Comparison of ENCODE assay signal across 8 cellular contexts in the genomic region with DNA sequence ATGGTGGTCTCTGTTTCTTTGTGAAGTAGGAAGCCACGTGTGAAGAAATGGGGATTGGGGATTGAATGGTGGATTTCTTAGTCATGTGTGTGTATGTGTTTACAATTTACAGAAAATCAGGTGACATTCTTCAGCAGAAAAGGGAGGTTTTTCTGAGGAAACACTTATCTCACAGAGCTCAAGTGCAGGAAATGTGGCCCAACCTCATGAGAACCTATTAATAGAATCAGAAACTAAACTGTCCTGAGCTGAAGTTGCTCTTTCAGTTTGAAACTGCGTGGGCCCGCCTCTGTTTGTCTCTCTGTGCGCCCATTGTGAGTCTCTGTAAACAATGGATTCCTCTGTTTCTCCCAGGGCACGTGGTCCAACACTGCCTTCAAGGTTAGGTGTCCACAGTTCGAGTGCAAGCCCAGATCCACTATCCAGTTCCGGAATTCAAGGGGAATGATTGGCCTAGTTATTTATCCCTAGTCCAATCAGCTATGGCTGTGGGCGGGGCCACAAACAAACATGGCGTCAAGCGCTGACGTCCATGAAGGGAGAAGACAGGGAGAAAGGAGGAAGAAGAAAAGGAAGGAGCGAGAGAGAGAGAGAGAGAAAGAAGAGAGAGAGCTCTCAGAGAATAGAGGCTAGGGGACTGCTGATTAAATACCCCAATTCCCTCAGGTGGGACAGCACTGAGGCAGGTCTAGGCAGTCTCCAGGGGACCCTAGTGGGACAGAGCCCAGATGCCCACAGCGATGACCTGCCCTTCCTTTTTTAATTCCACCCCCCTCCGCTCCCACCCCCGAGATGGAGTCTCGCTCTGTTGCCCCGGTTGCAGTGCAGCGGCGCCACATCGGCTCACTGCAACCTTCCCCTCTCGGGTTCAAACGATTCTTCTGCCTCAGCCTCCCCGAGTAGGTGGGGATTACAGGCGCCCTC. TPM values are rescaled to one million over a fixed set of nuclear protein-coding genes. Genes with fewer than 3 reads are reported as not detected.
DNase-seq lines count a peak whose midpoint lies in the region; ATAC-seq, FAIRE-seq and TF ChIP-seq lines count a peak whose summit lies in the region.

No MANE protein-coding gene starts in this region.

- H3K4me1 ChIP-seq in endodermal cell (ENCODE audit: control insufficient read depth, insufficient read depth, low read length): no peaks in the 10 kb centered on the region

- H3K27me3 Mint-ChIP-seq in T-helper 2 cell treated with Interferon-gamma antibody and Interleukin-4, amounts not matched to agents 5 μg/mL and 100 μg/mL, for 36 hours (ENCODE audit: low read depth): no peaks in the 10 kb centered on the region
- H3K27me3 Mint-ChIP-seq in endodermal cell (ENCODE audit: insufficient read depth): peaks cover 3% of the 10 kb centered on the region

- FAIRE-seq in GM19239 (lab: Jason Lieb, UNC): peak; percentile 98

- WGBS in endodermal cell (ENCODE audit: insufficient coverage in 1 of 2, insufficient read length in 1 of 2), 2 experiments: 95 to 96% methylated on average over 15 to 24 of the region's 24 CpGs

- peak overlapping the region; percentile 98 for H3K27ac ChIP-seq in angular gyrus (ENCODE audit: low read depth, low read length)
- no peak overlapping the region for H3K27ac ChIP-seq in endodermal cell (ENCODE audit: low read depth, low read length)

- peak overlapping the region; percentile 75 for H3K4me3 Mint-ChIP-seq in T-helper 2 cell treated with Interferon-gamma antibody and Interleukin-4, amounts not matched to agents 5 μg/mL and 100 μg/mL, for 36 hours
- no peak overlapping the region for H3K4me3 Mint-ChIP-seq in endodermal cell

- H3K36me3 Mint-ChIP-seq in T-helper 2 cell treated with Interferon-gamma antibody and Interleukin-4, amounts not matched to agents 5 μg/mL and 100 μg/mL, for 36 hours (ENCODE audit: low read depth): peaks cover 3% of the 10 kb centered on the region
- no peaks in the 10 kb centered on the region for H3K36me3 Mint-ChIP-seq in endodermal cell (ENCODE audit: low read depth)

- peak; percentile 62 for DNase-seq in GM19239 (ENCODE audit: insufficient read length, low spot score)
- peak; percentile 83 for DNase-seq in T-helper 2 cell treated with Interferon-gamma antibody and Interleukin-4, amounts not matched to agents 5 μg/mL and 100 μg/mL, for 36 hours (ENCODE audit: low spot score)
- peak; percentile 97 for DNase-seq in medulla oblongata (ENCODE audit: extremely low spot score)
- peak; percentile 45 for DNase-seq in stimulated activated CD8-positive, alpha-beta memory T cell treated with anti-CD3 and anti-CD28 coated beads, Interleukin-7, amount 100 ng/mL, for 24 hours (ENCODE audit: low read depth)
- DNase-seq in endodermal cell: no peak
- DNase-seq in HCEC 1CT: no peak

- H3K27me3 ChIP-seq in endodermal cell (ENCODE audit: control insufficient read depth, insufficient read depth, low read length, poor library complexity, severe bottlenecking): no peaks in the 10 kb centered on the region

- H3K4me3 ChIP-seq in endodermal cell (ENCODE audit: low read length): no peak overlapping the region

- peaks cover 4% of the 10 kb centered on the region for H3K9me3 Mint-ChIP-seq in T-helper 2 cell treated with Interferon-gamma antibody and Interleukin-4, amounts not matched to agents 5 μg/mL and 100 μg/mL, for 36 hours
- H3K9me3 Mint-ChIP-seq in endodermal cell: no peaks in the 10 kb centered on the region

- TF ChIP-seq CTCF in endodermal cell (conservative IDR thresholded peaks at IDR 0.05): no peak

- peak; percentile 80 for ATAC-seq in HG03159 (IDR thresholded peaks at IDR 0.05; ENCODE audit: unreplicated experiment)

- H3K27ac Mint-ChIP-seq in T-helper 2 cell treated with Interferon-gamma antibody and Interleukin-4, amounts not matched to agents 5 μg/mL and 100 μg/mL, for 36 hours: peak overlapping the region; percentile 98
- H3K27ac Mint-ChIP-seq in endodermal cell: no peak overlapping the region

- H3K4me1 Mint-ChIP-seq in T-helper 2 cell treated with Interferon-gamma antibody and Interleukin-4, amounts not matched to agents 5 μg/mL and 100 μg/mL, for 36 hours (ENCODE audit: low read depth): peaks cover 45% of the 10 kb centered on the region
- H3K4me1 Mint-ChIP-seq in endodermal cell: no peaks in the 10 kb centered on the region

- H3K36me3 ChIP-seq in endodermal cell (ENCODE audit: control insufficient read depth, insufficient read depth, low read length): no peaks in the 10 kb centered on the region

- no peaks in the 10 kb centered on the region for H3K9me3 ChIP-seq in endodermal cell (ENCODE audit: control insufficient read depth, low read length)

- H3K9ac ChIP-seq in endodermal cell (ENCODE audit: extremely low read depth, low read length, poor library complexity, severe bottlenecking): no peak overlapping the region

RNA-seq across cellular contexts. Expression of gene C12orf76, which starts 31.4 kb away (rescaled TPM):
- 10 to 100 TPM; 19.6 to 23.5 TPM for total RNA-seq in endodermal cell
- 26.7 TPM for polyA plus RNA-seq in endodermal cell (2013, experiment 1 of 2)
- 26.4 TPM for polyA plus RNA-seq in endodermal cell (2013, experiment 2 of 2)

RNA-seq across cellular contexts. Expression of gene IFT81, which starts 44.4 kb away (rescaled TPM):
- 10 to 100 TPM; 20.2 to 29.6 TPM for total RNA-seq in endodermal cell
- 31.5 TPM for polyA plus RNA-seq in endodermal cell (2013, experiment 1 of 2)
- polyA plus RNA-seq in endodermal cell (2013, experiment 2 of 2): 36.8 TPM

Comparison
In these comparisons a context has a peak if more than half of its experiments do, and no peak if none do; other contexts are left out.
1. DNase-seq: peak in GM19239 (single experiment), T-helper 2 cell treated with Interferon-gamma antibody and Interleukin-4, amounts not matched to agents 5 μg/mL and 100 μg/mL, for 36 hours (single experiment), medulla oblongata (single experiment) and stimulated activated CD8-positive, alpha-beta memory T cell treated with anti-CD3 and anti-CD28 coated beads, Interleukin-7, amount 100 ng/mL, for 24 hours (single experiment); none in endodermal cell (single experiment) and HCEC 1CT (single experiment).